Comparison of ENCODE assay signal across 18 cellular contexts in the genomic region with DNA sequence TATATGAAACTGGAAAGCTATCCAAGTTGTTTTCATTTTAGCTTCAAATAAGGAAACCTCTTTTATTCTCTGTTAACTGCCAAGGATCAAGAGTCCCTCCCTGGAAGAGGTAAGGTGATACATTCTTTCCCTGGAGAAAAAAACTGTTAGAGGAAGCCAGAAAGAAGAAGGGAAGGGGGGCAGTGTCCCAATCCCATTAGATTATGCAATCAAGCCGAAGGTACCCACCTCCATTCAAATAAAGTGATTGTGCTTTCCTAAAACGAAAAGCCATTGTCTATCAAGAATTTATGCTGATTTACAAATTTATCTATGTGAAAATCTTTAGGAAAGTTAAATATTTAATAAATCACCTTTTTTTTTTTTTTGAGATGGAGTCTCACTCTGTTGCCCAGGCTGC. TPM values are rescaled to one million over a fixed set of nuclear protein-coding genes. Genes with fewer than 3 reads are reported as not detected.
"Had no signal": no experiment of that assay in that cellular context is flagged by ENCODE, and none has a peak within 500 bp of the region (broad histone marks: within the 10 kb centered on the region; RNA-seq: fewer than 3 reads in every experiment).

No MANE protein-coding gene starts in this region.

- H3K4me3 ChIP-seq: SJSA1, SK-N-MC had no signal

- FAIRE-seq: RCC 7860 had no signal

- DNase-seq: Karpas-422, KG1, MM.1S, NCI-H1092 treated with DMSO at 0.1 percent for 48 hours, NCI-H1436, NCI-H187, NCI-H2029, NCI-H2227 treated with DMSO at 0.1 percent for 48 hours, NCI-H524 treated with DMSO at 0.1 percent for 48 hours, NCI-H69, NCI-H774, Right ventricle myocardium superior, RPMI8226, SIG-M5 had no signal

- H3K4me1 ChIP-seq: SJSA1 had no signal

- H3K27ac ChIP-seq: SJSA1, SK-N-MC had no signal

- H3K9me3 ChIP-seq: SJSA1 had no signal

RNA-seq across cellular contexts. Expression of a gene that starts 16.7 kb away (rescaled TPM):
- polyA plus RNA-seq: IgD-negative memory B cell had no signal
